In genomic region chr5:165055476-165055875, GRCh38 we compare ENCODE assay signal across 26 cellular contexts.
DNase-seq lines count a peak whose midpoint lies in the region; ATAC-seq, FAIRE-seq and TF ChIP-seq lines count a peak whose summit lies in the region.
"Had no signal": no experiment of that assay in that cellular context is flagged by ENCODE, and none has a peak within 500 bp of the region (broad histone marks: within the 10 kb centered on the region; RNA-seq: fewer than 3 reads in every experiment).

No MANE protein-coding gene starts in this region.

- H4K20me1 ChIP-seq in HepG2 (ENCODE audit: insufficient read depth, low read length), result no peaks in the 10 kb centered on the region
- no peaks in the 10 kb centered on the region for H4K20me1 ChIP-seq in SK-N-SH (ENCODE audit: insufficient read depth)
- H4K20me1 ChIP-seq: BLaER1 had no signal

- intact Hi-C loops in HepG2 (cut with micrococcal nuclease; ENCODE audit: unreplicated experiment), result no loop called here
- intact Hi-C loops in right lobe of liver (cut with DNase I), result no loop called here
- intact Hi-C loops in posterior vena cava (cut with DNase I), result no loop called here

- no peak for TF ChIP-seq RAD21 in HepG2 (CRISPR knock-in tag; IDR thresholded peaks at IDR 0.05)
- TF ChIP-seq RAD21 in SK-N-SH (IDR thresholded peaks at IDR 0.05; ENCODE audit: low read length), result no peak

- H3K4me2 ChIP-seq in HepG2 (ENCODE audit: low read depth, low read length) (no peak overlapping the region), SK-N-SH (no peak overlapping the region)
- H3K4me2 ChIP-seq: BLaER1 had no signal

- H3K27ac ChIP-seq in HepG2 (ENCODE audit: extremely low read length, insufficient read depth, low read length), result no peak overlapping the region
- H3K27ac ChIP-seq in right lobe of liver, result no peak overlapping the region
- no peak overlapping the region for H3K27ac ChIP-seq in SK-N-SH (ENCODE audit: low read depth in 2 of 2, low read length in 1 of 2)
- H3K27ac ChIP-seq: BLaER1, SJSA1 had no signal

- TF ChIP-seq EP300 in HepG2 (IDR thresholded peaks at IDR 0.05; ENCODE audit: low read depth in 2 of 2, low read length in 2 of 2) (no peak), HepG2 (CRISPR knock-in tag; IDR thresholded peaks at IDR 0.05; ENCODE audit: borderline replicate concordance) (no peak), SK-N-SH (IDR thresholded peaks at IDR 0.05; ENCODE audit: borderline replicate concordance in 1 of 2, low read depth in 1 of 2, low read length in 1 of 2) (no peak)

- FAIRE-seq in HepG2 (lab: Jason Lieb, UNC), result no peak
- FAIRE-seq: GM18507, HTR-8/SVneo had no signal

- H3K4me3 ChIP-seq in HepG2 (replicated peaks in 1 of 3; ENCODE audit: insufficient read depth in 1 of 3, low read depth in 2 of 3, low read length in 3 of 3) (no peak overlapping the region), right lobe of liver (no peak overlapping the region), SK-N-SH (ENCODE audit: low read depth in 2 of 2, low read length in 1 of 2) (no peak overlapping the region)
- H3K4me3 ChIP-seq: BLaER1, SJSA1 had no signal

- TF ChIP-seq CTCF in HepG2 (CRISPR knock-in tag; IDR thresholded peaks at IDR 0.05) (no peak), right lobe of liver (IDR thresholded peaks at IDR 0.05) (no peak), SK-N-SH (IDR thresholded peaks at IDR 0.05) (no peak)

- H2AFZ ChIP-seq in HepG2 (ENCODE audit: low read length) (no peak overlapping the region), SK-N-SH (ENCODE audit: low read depth) (no peak overlapping the region)

- peaks cover 70% of the 10 kb centered on the region for H3K9me3 ChIP-seq in HepG2 (ENCODE audit: low read length)
- no peaks in the 10 kb centered on the region for H3K9me3 ChIP-seq in right lobe of liver
- no peaks in the 10 kb centered on the region for H3K9me3 ChIP-seq in SK-N-SH
- H3K9me3 ChIP-seq: BLaER1 had no signal

- CTCF ChIA-PET in HepG2 (lab: Yijun Ruan, JAX; ENCODE audit: low intra/inter-chr PET ratio, low total read pairs) (no interaction called here), SK-N-SH (lab: Yijun Ruan, JAX) (no interaction called here)

- no peaks in the 10 kb centered on the region for H3K4me1 ChIP-seq in HepG2 (ENCODE audit: insufficient read depth, low read length)
- no peaks in the 10 kb centered on the region for H3K4me1 ChIP-seq in right lobe of liver
- H3K4me1 ChIP-seq in SK-N-SH (ENCODE audit: control insufficient read depth in 1 of 2, insufficient read depth in 2 of 2, low read depth in 1 of 2, low read length in 1 of 2), result no peaks in the 10 kb centered on the region
- H3K4me1 ChIP-seq: BLaER1, SJSA1 had no signal

- DNase-seq in HepG2 (ENCODE audit: low spot score) (no peak), right lobe of liver (no peak), MV-4-11 (lab: John Stamatoyannopoulos, UW) (peak; percentile 67), astrocyte of the hippocampus (ENCODE audit: low read depth, low spot score) (peak; percentile 48), posterior vena cava (ENCODE audit: low spot score) (no peak), CD1c-positive myeloid dendritic cell (ENCODE audit: extremely low spot score) (no peak), SK-N-SH (no peak)
- DNase-seq: CD4-positive, alpha-beta memory T cell; DND-41; GOT3; HCEC 1CT; IMR-90; Karpas-422; NCI-H1105; NCI-H146; NCI-H2029; NCI-H226; NCI-H524; NCI-H82; SW 1271; T-helper 17 cell had no signal

- 0% methylated on average over 1 of the region's 1 CpG for WGBS in HepG2 (ENCODE audit: low lambda C conversion rate)
- WGBS in right lobe of liver (ENCODE audit: insufficient coverage, low coverage, low lambda C conversion rate, missing lambda C conversion rate), result 19% methylated on average over 1 of the region's 1 CpG
- WGBS in SK-N-SH (ENCODE audit: low lambda C conversion rate), result 10% methylated on average over 1 of the region's 1 CpG

- POLR2A ChIA-PET in HepG2 (lab: Yijun Ruan, JAX) (no interaction called here), SK-N-SH (lab: Yijun Ruan, JAX) (no interaction called here)

- in situ Hi-C loops in HepG2 (cut with HindIII; ENCODE audit: extremely low pct_ligation_motif_present, low pct_unique_long_range_greater_than_20kb), result no loop called here

- no peaks in the 10 kb centered on the region for H3K9me2 ChIP-seq in SK-N-SH

- TF ChIP-seq POLR2A in HepG2 (IDR thresholded peaks at IDR 0.05; ENCODE audit: insufficient read depth in 1 of 2, low read depth in 2 of 2, low read length in 2 of 2) (no peak), right lobe of liver (IDR thresholded peaks at IDR 0.05) (no peak)

- BruUV-seq in HepG2 (replicated peaks; lab: Mats Ljungman, UMichigan), result no TSS peak

- no peak for ATAC-seq in HepG2
- no peak for ATAC-seq in right lobe of liver
- ATAC-seq: Panc1, T-helper 17 cell had no signal

- no peak overlapping the region for H3K9ac ChIP-seq in HepG2 (ENCODE audit: insufficient read depth, low read depth, low read length)
- no peak overlapping the region for H3K9ac ChIP-seq in SK-N-SH
- H3K9ac ChIP-seq: BLaER1 had no signal

- no peaks in the 10 kb centered on the region for H3K79me2 ChIP-seq in HepG2 (ENCODE audit: insufficient read depth, low read length)
- H3K79me2 ChIP-seq in SK-N-SH (ENCODE audit: insufficient read depth), result no peaks in the 10 kb centered on the region

- no peaks in the 10 kb centered on the region for H3K27me3 ChIP-seq in HepG2 (ENCODE audit: control insufficient read depth in 1 of 2, insufficient read depth in 2 of 2, low read length in 2 of 2)
- no peaks in the 10 kb centered on the region for H3K27me3 ChIP-seq in right lobe of liver
- H3K27me3 ChIP-seq in SK-N-SH (ENCODE audit: insufficient read depth), result no peaks in the 10 kb centered on the region
- H3K27me3 ChIP-seq: BLaER1, SJSA1 had no signal

- no peaks in the 10 kb centered on the region for H3F3A ChIP-seq in SK-N-SH (replicated peaks; ENCODE audit: insufficient read depth)

- H3K36me3 ChIP-seq in HepG2 (replicated peaks in 1 of 2; ENCODE audit: control insufficient read depth in 1 of 2, insufficient read depth in 2 of 2, low read length in 2 of 2), result no peaks in the 10 kb centered on the region
- no peaks in the 10 kb centered on the region for H3K36me3 ChIP-seq in right lobe of liver
- H3K36me3 ChIP-seq in SK-N-SH (replicated peaks in 1 of 2; ENCODE audit: control insufficient read depth in 1 of 2, insufficient read depth in 2 of 2, low read length in 1 of 2), result no peaks in the 10 kb centered on the region
- H3K36me3 ChIP-seq: BLaER1, SJSA1 had no signal

TF ChIP-seq in HepG2, 621 proteins besides CTCF, POLR2A, EP300 and RAD21:
- TF ChIP-seq ATF1 (CRISPR knock-in tag; IDR thresholded peaks at IDR 0.05) (no peak), ZNF207 (IDR thresholded peaks at IDR 0.05; ENCODE audit: borderline replicate concordance) (no peak), ELF4 (CRISPR knock-in tag; IDR thresholded peaks at IDR 0.05; ENCODE audit: borderline replicate concordance) (no peak), RFX1 (IDR thresholded peaks at IDR 0.05) (peak; percentile 53; the same call in 1 of the 2 replicates), ZNF18 (CRISPR knock-in tag; IDR thresholded peaks at IDR 0.05; ENCODE audit: insufficient replicate concordance) (no peak)

TF ChIP-seq in SK-N-SH, 30 proteins besides CTCF, POLR2A, EP300 and RAD21:
- TF ChIP-seq POLR2AphosphoS5 (IDR thresholded peaks at IDR 0.05; ENCODE audit: low read depth, low read length), result no peak
- TF ChIP-seq TAF1 (IDR thresholded peaks at IDR 0.05; ENCODE audit: borderline replicate concordance, low read depth, low read length), result no peak
- no peak for TF ChIP-seq USF2 (IDR thresholded peaks at IDR 0.05; ENCODE audit: borderline replicate concordance, low read depth, low read length)
- TF ChIP-seq FOSL2 (IDR thresholded peaks at IDR 0.05; ENCODE audit: borderline replicate concordance, low read depth), result no peak
- no peak for TF ChIP-seq FOXM1 (IDR thresholded peaks at IDR 0.05; ENCODE audit: low read depth)
- TF ChIP-seq USF1 (IDR thresholded peaks at IDR 0.05; ENCODE audit: borderline replicate concordance, low read depth), result no peak
- TF ChIP-seq TCF12 (IDR thresholded peaks at IDR 0.05), result no peak

Comparison
In these comparisons a context has a peak if more than half of its experiments do, and no peak if none do; other contexts are left out.
1. DNase-seq: peak in MV-4-11 (single experiment) and astrocyte of the hippocampus (single experiment); none in HepG2 (single experiment), right lobe of liver (0 of 3), posterior vena cava (single experiment), CD1c-positive myeloid dendritic cell (single experiment) and SK-N-SH (single experiment).